Comparison of ENCODE assay signal across 8 cellular contexts in the genomic region with DNA sequence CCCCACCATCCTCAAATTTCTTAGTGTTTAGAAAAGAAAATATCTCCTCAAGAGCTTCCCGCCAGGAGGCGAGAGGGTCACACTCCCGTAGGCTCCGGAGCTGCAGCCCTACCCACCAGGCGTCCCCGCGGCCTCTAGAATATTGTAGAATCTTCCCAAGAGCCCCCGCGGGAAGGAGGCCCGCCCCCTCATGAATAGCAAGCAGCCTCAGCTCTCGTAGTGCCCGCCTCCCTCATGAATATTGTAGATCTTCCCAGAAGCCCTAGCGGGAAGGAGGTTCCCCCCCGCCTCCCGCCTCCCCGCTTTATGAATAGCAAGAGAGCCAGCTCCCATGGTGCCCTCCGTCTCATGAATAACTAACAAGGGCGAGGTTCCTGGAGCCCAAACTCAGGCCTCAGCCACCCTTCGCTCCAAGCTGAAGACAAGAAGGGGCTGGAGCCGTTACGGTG. TPM values are rescaled to one million over a fixed set of nuclear protein-coding genes. Genes with fewer than 3 reads are reported as not detected.
A peak's percentile ranks its signal among the peaks of the same experiment; 100 is the strongest.
DNase-seq lines count a peak whose midpoint lies in the region; ATAC-seq and TF ChIP-seq lines count a peak whose summit lies in the region.

TSS of gene FBXO47 (minus strand) at position 114 of the 449 bp plus-strand sequence. CDS start 4,378 bp downstream, outside the sequence.

- no peak within 1 kb of the TSS for H3K4me2 ChIP-seq in Karpas-422 (ENCODE audit: low read depth, low read length, poor library complexity, severe bottlenecking)

- no peaks in the 10 kb centered on the region for H3K9me3 Mint-ChIP-seq in activated CD8-positive, alpha-beta memory T cell treated with anti-CD3 and anti-CD28 coated beads, Interleukin-2, amount 10 ng/mL, durations not matched to agents 7 days and 5 days (ENCODE audit: low read depth)

- TF ChIP-seq POLR2A in lower leg skin (IDR thresholded peaks at IDR 0.05), result no peak

- TF ChIP-seq CTCF in lower leg skin (IDR thresholded peaks at IDR 0.05), result no peak

- CTCF ChIA-PET in activated CD8-positive, alpha-beta memory T cell treated with anti-CD3 and anti-CD28 coated beads, Interleukin-2, amount 10 ng/mL, durations not matched to agents 7 days and 5 days (lab: Charles Lee), result interaction anchor here (0.7 to 2.1 kb wide), 13 partner anchors 8 to 207 kb away, joined by 3 to 13 read pairs (median 4); partner anchors contain the start of genes LASP1NB and RPL23

- no peak within 1 kb of the TSS for H2AFZ ChIP-seq in Karpas-422 (ENCODE audit: low read length)

- 16 to 19% methylated on average over 21 of the region's 21 CpGs for WGBS in lower leg skin, 2 donors

- H3K9ac ChIP-seq in Karpas-422 (ENCODE audit: low read length), result no peak within 1 kb of the TSS

- intact Hi-C loops in lower leg skin (cut with DNase I; ENCODE audit: low total_unique reads), result no loop called here

- H3K27me3 Mint-ChIP-seq in activated CD8-positive, alpha-beta memory T cell treated with anti-CD3 and anti-CD28 coated beads, Interleukin-2, amount 10 ng/mL, durations not matched to agents 7 days and 5 days, result peaks cover 2% of the 10 kb centered on the region

- DNase-seq in AG20443 (ENCODE audit: low spot score) (peak; percentile 94), MG63 (peak; percentile 98), lower leg skin (ENCODE audit: low spot score in 2 of 2) (peak; percentile 91 to 97), DMS79 (lab: John Stamatoyannopoulos, UW) (no peak), Karpas-422 (no peak)
- DNase-seq in activated CD8-positive, alpha-beta memory T cell treated with anti-CD3 and anti-CD28 coated beads, Interleukin-2, amount 10 ng/mL, durations not matched to agents 7 days and 5 days, result peak; percentile 93
- DNase-seq in effector memory CD4-positive, alpha-beta T cell, result peak; percentile 58 to 76 (median 64)
- peak; percentile 66 to 69 for DNase-seq in stimulated activated CD4-positive, alpha-beta T cell treated with anti-CD3 and anti-CD28 coated beads, Interleukin-2, amount 100 ng/mL, for 48 hours

- peaks cover 10% of the 10 kb centered on the region for H3K4me1 Mint-ChIP-seq in activated CD8-positive, alpha-beta memory T cell treated with anti-CD3 and anti-CD28 coated beads, Interleukin-2, amount 10 ng/mL, durations not matched to agents 7 days and 5 days

- H3K36me3 Mint-ChIP-seq in activated CD8-positive, alpha-beta memory T cell treated with anti-CD3 and anti-CD28 coated beads, Interleukin-2, amount 10 ng/mL, durations not matched to agents 7 days and 5 days, result no peaks in the 10 kb centered on the region

- peaks cover 5% of the 10 kb centered on the region for H3K4me1 ChIP-seq in effector memory CD4-positive, alpha-beta T cell (ENCODE audit: control insufficient read depth, insufficient read depth, low read length, poor library complexity, severe bottlenecking)
- H3K4me1 ChIP-seq in Karpas-422 (ENCODE audit: low read length), result no peaks in the 10 kb centered on the region

- H4K20me1 ChIP-seq in Karpas-422 (ENCODE audit: insufficient read depth, low read depth, low read length), result no peaks in the 10 kb centered on the region

- H3K36me3 ChIP-seq in MG63 (no peaks in the 10 kb centered on the region), Karpas-422 (ENCODE audit: insufficient read depth, low read length) (no peaks in the 10 kb centered on the region)
- H3K36me3 ChIP-seq in effector memory CD4-positive, alpha-beta T cell (ENCODE audit: control insufficient read depth, insufficient read depth, low read length), result no peaks in the 10 kb centered on the region

- H3K4me3 Mint-ChIP-seq in activated CD8-positive, alpha-beta memory T cell treated with anti-CD3 and anti-CD28 coated beads, Interleukin-2, amount 10 ng/mL, durations not matched to agents 7 days and 5 days, result peak within 1 kb of the TSS; percentile 68

- no peaks in the 10 kb centered on the region for H3K79me2 ChIP-seq in Karpas-422 (ENCODE audit: low read length)

- H3K27ac Mint-ChIP-seq in activated CD8-positive, alpha-beta memory T cell treated with anti-CD3 and anti-CD28 coated beads, Interleukin-2, amount 10 ng/mL, durations not matched to agents 7 days and 5 days, result peak within 1 kb of the TSS; percentile 73

- peak within 1 kb of the TSS; percentile 42 for H3K27ac ChIP-seq in effector memory CD4-positive, alpha-beta T cell (ENCODE audit: insufficient read depth, low read length, poor library complexity, severe bottlenecking)
- H3K27ac ChIP-seq in Karpas-422 (ENCODE audit: low read length), result no peak within 1 kb of the TSS

- no peaks in the 10 kb centered on the region for H3K9me2 ChIP-seq in Karpas-422 (replicated peaks; ENCODE audit: insufficient read depth, low read length)

- H3K4me3 ChIP-seq in MG63 (peak within 1 kb of the TSS; percentile 43), lower leg skin (ENCODE audit: low read depth, poor library complexity, severe bottlenecking) (no peak within 1 kb of the TSS), Karpas-422 (ENCODE audit: low read length) (no peak within 1 kb of the TSS)
- peak within 1 kb of the TSS; percentile 31 for H3K4me3 ChIP-seq in effector memory CD4-positive, alpha-beta T cell (ENCODE audit: insufficient read depth, low read depth, low read length, poor library complexity, severe bottlenecking)

- no peaks in the 10 kb centered on the region for H3K27me3 ChIP-seq in MG63
- H3K27me3 ChIP-seq in effector memory CD4-positive, alpha-beta T cell (replicated peaks; ENCODE audit: control insufficient read depth, insufficient read depth, low read length, poor library complexity, severe bottlenecking), result no peaks in the 10 kb centered on the region
- no peaks in the 10 kb centered on the region for H3K27me3 ChIP-seq in Karpas-422 (ENCODE audit: low read length)

- peak; percentile 100 for ATAC-seq in activated CD8-positive, alpha-beta memory T cell treated with anti-CD3 and anti-CD28 coated beads, Interleukin-2, amount 10 ng/mL, durations not matched to agents 7 days and 5 days

- H3K9me3 ChIP-seq in MG63, result no peaks in the 10 kb centered on the region
- no peaks in the 10 kb centered on the region for H3K9me3 ChIP-seq in effector memory CD4-positive, alpha-beta T cell (ENCODE audit: control insufficient read depth, low read length)
- no peaks in the 10 kb centered on the region for H3K9me3 ChIP-seq in Karpas-422 (ENCODE audit: low read length)

RNA-seq across cellular contexts. Expression of gene FBXO47, which starts in this region (rescaled TPM):
- total RNA-seq in MG63 (2014; rRNA removed; shearing (Covaris generic); ENCODE audit: low replicate concordance), result not detected in 2 replicates
- under 1 TPM in 1 of 2 experiments, not detected in 1; 0.18 TPM for total RNA-seq in activated CD8-positive, alpha-beta memory T cell treated with anti-CD3 and anti-CD28 coated beads, Interleukin-2, amount 10 ng/mL, durations not matched to agents 7 days and 5 days
- not detected for total RNA-seq in lower leg skin
- not detected in 2 replicates for total RNA-seq in Karpas-422 (2014; rRNA removed; shearing (Covaris generic); ENCODE audit: low replicate concordance)

Comparison
In these comparisons a context has a peak if more than half of its experiments do, and no peak if none do; other contexts are left out.
1. Peak in DNase-seq and H3K4me3 ChIP-seq in MG63; RNA of the gene not detected or under 1 TPM.
2. Peak in DNase-seq and ATAC-seq in activated CD8-positive, alpha-beta memory T cell treated with anti-CD3 and anti-CD28 coated beads, Interleukin-2, amount 10 ng/mL, durations not matched to agents 7 days and 5 days; RNA of the gene not detected or under 1 TPM.
3. Peak in DNase-seq in lower leg skin; RNA of the gene not detected or under 1 TPM.
4. DNase-seq: peak in AG20443 (single experiment), effector memory CD4-positive, alpha-beta T cell (3 of 3) and stimulated activated CD4-positive, alpha-beta T cell treated with anti-CD3 and anti-CD28 coated beads, Interleukin-2, amount 100 ng/mL, for 48 hours (2 of 2); none in DMS79 (single experiment) and Karpas-422 (single experiment).